11 cellular contexts compared by ENCODE assay signal in genomic region chr7:1670894-1671875, GRCh38. TPM values are rescaled to one million over a fixed set of nuclear protein-coding genes. Genes with fewer than 3 reads are reported as not detected.
DNase-seq lines count a peak whose midpoint lies in the region; ATAC-seq and TF ChIP-seq lines count a peak whose summit lies in the region.
"Had no signal": no experiment of that assay in that cellular context is flagged by ENCODE, and none has a peak within 500 bp of the region (broad histone marks: within the 10 kb centered on the region; RNA-seq: fewer than 3 reads in every experiment).

No MANE protein-coding gene starts in this region.

- DNase-seq in activated T-cell treated with anti-CD3 and anti-CD28 coated beads, Interleukin-2, amount 50 U/mL, for 24 hours: peak; percentile 28
- DNase-seq in activated T-cell treated with anti-CD3 and anti-CD28 coated beads, Interleukin-2, amount 50 U/mL, for 72 hours: no peak
- DNase-seq in lower lobe of right lung (peak; percentile 34), upper lobe of right lung (peak; percentile 51), NCI-H2029 (lab: John Stamatoyannopoulos, UW) (no peak), NCI-H2227 (lab: John Stamatoyannopoulos, UW; ENCODE audit: unreplicated experiment) (no peak), COR-L47 (lab: John Stamatoyannopoulos, UW) (no peak)
- DNase-seq: NCI-H510A treated with DMSO at 0.1 percent for 48 hours, T1000 had no signal

- H3K27me3 ChIP-seq in ectodermal cell (ENCODE audit: control insufficient read depth, insufficient read depth, low read length, poor library complexity, severe bottlenecking): peaks cover 56% of the 10 kb centered on the region
- H3K27me3 ChIP-seq in lower lobe of right lung (ENCODE audit: low read depth): peaks cover 85% of the 10 kb centered on the region
- peaks cover 86% of the 10 kb centered on the region for H3K27me3 ChIP-seq in upper lobe of right lung

- TF ChIP-seq CTCF in lower lobe of right lung (IDR thresholded peaks at IDR 0.05): no peak
- TF ChIP-seq CTCF in upper lobe of right lung (IDR thresholded peaks at IDR 0.05): no peak

- H3K9me3 ChIP-seq in ectodermal cell (ENCODE audit: control insufficient read depth, low read length) (no peaks in the 10 kb centered on the region), lower lobe of right lung (no peaks in the 10 kb centered on the region), upper lobe of right lung (no peaks in the 10 kb centered on the region)
- H3K9me3 ChIP-seq: tibial nerve had no signal

- H3K27ac ChIP-seq in ectodermal cell (ENCODE audit: insufficient read depth, low read depth, low read length, poor library complexity, severe bottlenecking): no peak overlapping the region
- H3K27ac ChIP-seq in lower lobe of right lung: no peak overlapping the region
- H3K27ac ChIP-seq in upper lobe of right lung: no peak overlapping the region
- H3K27ac ChIP-seq: tibial nerve had no signal

- peaks cover 11% of the 10 kb centered on the region for H3K4me1 ChIP-seq in ectodermal cell (ENCODE audit: control insufficient read depth, insufficient read depth, low read length)
- H3K4me1 ChIP-seq in lower lobe of right lung: peaks cover 28% of the 10 kb centered on the region
- peaks cover 20% of the 10 kb centered on the region for H3K4me1 ChIP-seq in upper lobe of right lung

- 37% methylated on average over 28 of the region's 28 CpGs for WGBS in ectodermal cell, 2 experiments

- H3K4me1 Mint-ChIP-seq in activated T-cell treated with anti-CD3 and anti-CD28 coated beads, Interleukin-2, amount 50 U/mL, for 24 hours (ENCODE audit: low read depth): peaks cover 12% of the 10 kb centered on the region
- peaks cover 5% of the 10 kb centered on the region for H3K4me1 Mint-ChIP-seq in activated T-cell treated with anti-CD3 and anti-CD28 coated beads, Interleukin-2, amount 50 U/mL, for 72 hours (ENCODE audit: low read depth)

- no peak overlapping the region for H3K27ac Mint-ChIP-seq in activated T-cell treated with anti-CD3 and anti-CD28 coated beads, Interleukin-2, amount 50 U/mL, for 24 hours
- no peak overlapping the region for H3K27ac Mint-ChIP-seq in activated T-cell treated with anti-CD3 and anti-CD28 coated beads, Interleukin-2, amount 50 U/mL, for 72 hours

- ATAC-seq in activated T-cell treated with anti-CD3 and anti-CD28 coated beads, Interleukin-2, amount 50 U/mL, for 72 hours (replicated peaks in 1 of 2): no peak
- ATAC-seq in lower lobe of right lung (no peak), upper lobe of right lung (no peak)

- no peaks in the 10 kb centered on the region for H3K36me3 ChIP-seq in ectodermal cell (ENCODE audit: control insufficient read depth, insufficient read depth, low read length)
- H3K36me3 ChIP-seq in lower lobe of right lung: no peaks in the 10 kb centered on the region
- no peaks in the 10 kb centered on the region for H3K36me3 ChIP-seq in upper lobe of right lung
- H3K36me3 ChIP-seq: tibial nerve had no signal

- peaks cover 51% of the 10 kb centered on the region for H3K27me3 Mint-ChIP-seq in activated T-cell treated with anti-CD3 and anti-CD28 coated beads, Interleukin-2, amount 50 U/mL, for 24 hours
- H3K27me3 Mint-ChIP-seq in activated T-cell treated with anti-CD3 and anti-CD28 coated beads, Interleukin-2, amount 50 U/mL, for 72 hours (ENCODE audit: low read depth): peaks cover 27% of the 10 kb centered on the region

- H3K9me3 Mint-ChIP-seq in activated T-cell treated with anti-CD3 and anti-CD28 coated beads, Interleukin-2, amount 50 U/mL, for 24 hours: no peaks in the 10 kb centered on the region
- no peaks in the 10 kb centered on the region for H3K9me3 Mint-ChIP-seq in activated T-cell treated with anti-CD3 and anti-CD28 coated beads, Interleukin-2, amount 50 U/mL, for 72 hours

- intact Hi-C loops in lower lobe of right lung (cut with DNase I) (no loop called here), upper lobe of right lung (cut with DNase I) (no loop called here)

- H3K4me3 Mint-ChIP-seq in activated T-cell treated with anti-CD3 and anti-CD28 coated beads, Interleukin-2, amount 50 U/mL, for 24 hours: no peak overlapping the region
- peak overlapping the region in 1 of 2 donors; percentile 56 for H3K4me3 Mint-ChIP-seq in activated T-cell treated with anti-CD3 and anti-CD28 coated beads, Interleukin-2, amount 50 U/mL, for 72 hours

- no peaks in the 10 kb centered on the region for H3K36me3 Mint-ChIP-seq in activated T-cell treated with anti-CD3 and anti-CD28 coated beads, Interleukin-2, amount 50 U/mL, for 24 hours (ENCODE audit: low read depth)
- H3K36me3 Mint-ChIP-seq in activated T-cell treated with anti-CD3 and anti-CD28 coated beads, Interleukin-2, amount 50 U/mL, for 72 hours (ENCODE audit: insufficient read depth in 2 of 2): no peaks in the 10 kb centered on the region

- H3K4me3 ChIP-seq in ectodermal cell (ENCODE audit: insufficient read depth, low read depth, low read length): peak overlapping the region; percentile 60
- no peak overlapping the region for H3K4me3 ChIP-seq in lower lobe of right lung
- H3K4me3 ChIP-seq in upper lobe of right lung: no peak overlapping the region

RNA-seq across cellular contexts. Expression of gene ELFN1, which starts 1.1 kb away (rescaled TPM):
- total RNA-seq in activated T-cell treated with anti-CD3 and anti-CD28 coated beads, Interleukin-2, amount 50 U/mL, for 72 hours: not detected
- 8.4 TPM for polyA plus RNA-seq in ectodermal cell (2013, experiment 1 of 4)
- polyA plus RNA-seq in ectodermal cell (2013, experiment 2 of 4): 8.4 TPM
- 9.3 TPM for polyA plus RNA-seq in ectodermal cell (2013, experiment 3 of 4)
- 10.2 TPM for polyA plus RNA-seq in ectodermal cell (2013, experiment 4 of 4)
- total RNA-seq in lower lobe of right lung: 1.4 TPM
- 4.3 TPM for total RNA-seq in upper lobe of right lung

Comparison
In these comparisons a context has a peak if more than half of its experiments do, and no peak if none do; other contexts are left out.
1. DNase-seq: peak in activated T-cell treated with anti-CD3 and anti-CD28 coated beads, Interleukin-2, amount 50 U/mL, for 24 hours (single experiment), lower lobe of right lung (single experiment) and upper lobe of right lung (single experiment); none in activated T-cell treated with anti-CD3 and anti-CD28 coated beads, Interleukin-2, amount 50 U/mL, for 72 hours (0 of 2), NCI-H2029 (single experiment), NCI-H2227 (single experiment) and COR-L47 (single experiment).